1 cellular context compared by ENCODE assay signal in the genomic region with DNA sequence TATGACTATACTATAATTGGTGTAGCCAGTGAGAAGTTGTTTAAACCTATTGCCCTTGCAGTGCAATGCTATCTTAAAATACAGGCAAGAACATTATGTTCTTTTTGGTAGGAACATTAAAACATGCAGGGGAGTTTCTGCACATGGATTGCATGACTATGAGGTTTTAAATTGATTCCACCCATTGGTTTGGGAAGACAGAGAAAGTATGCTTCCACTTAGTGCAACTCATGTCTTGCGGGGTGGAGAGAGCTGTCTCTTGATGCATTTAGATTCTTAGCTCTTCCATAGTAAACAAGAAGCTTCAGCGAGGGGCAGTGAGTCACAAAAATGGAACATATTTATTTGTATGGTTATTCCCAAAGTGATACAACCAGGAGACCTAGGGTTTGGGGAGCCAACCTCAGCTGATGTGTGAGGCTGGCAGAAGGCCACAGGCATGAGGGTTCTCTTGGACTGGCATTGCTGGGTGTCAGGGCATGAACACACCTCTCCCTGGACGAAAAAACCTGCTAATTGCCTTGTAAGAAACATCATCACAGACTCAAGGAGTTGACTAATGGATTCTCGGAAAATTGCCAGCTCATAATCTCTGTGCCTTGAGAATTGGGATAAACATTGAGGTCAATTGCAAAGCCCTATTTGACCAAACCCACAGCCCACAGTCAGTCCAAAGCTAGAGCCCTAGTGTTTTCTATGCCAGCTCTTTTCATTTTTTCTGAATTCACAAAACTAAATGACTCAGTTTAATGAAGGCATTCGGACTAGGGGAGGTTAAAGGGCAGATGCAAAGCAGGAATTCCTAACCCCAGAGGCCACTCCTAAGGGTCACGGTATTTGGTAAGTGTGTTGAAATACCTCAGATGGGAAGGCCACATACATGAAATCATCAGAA.
TF ChIP-seq lines count a peak whose summit lies in the region.

No MANE protein-coding gene starts in this region.

TF ChIP-seq in SK-N-SH, 30 proteins besides CTCF, POLR2A, EP300 and RAD21 (continued from another document):
- TF ChIP-seq, protein P1, sequence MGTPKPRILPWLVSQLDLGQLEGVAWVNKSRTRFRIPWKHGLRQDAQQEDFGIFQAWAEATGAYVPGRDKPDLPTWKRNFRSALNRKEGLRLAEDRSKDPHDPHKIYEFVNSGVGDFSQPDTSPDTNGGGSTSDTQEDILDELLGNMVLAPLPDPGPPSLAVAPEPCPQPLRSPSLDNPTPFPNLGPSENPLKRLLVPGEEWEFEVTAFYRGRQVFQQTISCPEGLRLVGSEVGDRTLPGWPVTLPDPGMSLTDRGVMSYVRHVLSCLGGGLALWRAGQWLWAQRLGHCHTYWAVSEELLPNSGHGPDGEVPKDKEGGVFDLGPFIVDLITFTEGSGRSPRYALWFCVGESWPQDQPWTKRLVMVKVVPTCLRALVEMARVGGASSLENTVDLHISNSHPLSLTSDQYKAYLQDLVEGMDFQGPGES (IDR thresholded peaks at IDR 0.05; ENCODE audit: low read depth, low read length), result no peak
- TF ChIP-seq, protein P2, sequence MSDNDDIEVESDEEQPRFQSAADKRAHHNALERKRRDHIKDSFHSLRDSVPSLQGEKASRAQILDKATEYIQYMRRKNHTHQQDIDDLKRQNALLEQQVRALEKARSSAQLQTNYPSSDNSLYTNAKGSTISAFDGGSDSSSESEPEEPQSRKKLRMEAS (IDR thresholded peaks at IDR 0.05; ENCODE audit: low read depth), result no peak
- TF ChIP-seq ELF1 (IDR thresholded peaks at IDR 0.05), result no peak
- TF ChIP-seq TCF12 (IDR thresholded peaks at IDR 0.05), result no peak
- no peak for TF ChIP-seq SIN3A (IDR thresholded peaks at IDR 0.05; ENCODE audit: borderline replicate concordance, low read depth, low read length)
- no peak for TF ChIP-seq POLR2AphosphoS5 (IDR thresholded peaks at IDR 0.05; ENCODE audit: low read depth, low read length)
- TF ChIP-seq FOSL2 (IDR thresholded peaks at IDR 0.05; ENCODE audit: borderline replicate concordance, low read depth), result no peak
- TF ChIP-seq MXI1 (IDR thresholded peaks at IDR 0.05; ENCODE audit: low read depth, low read length), result no peak
- no peak for TF ChIP-seq NRF1 (IDR thresholded peaks at IDR 0.05; ENCODE audit: low read depth, low read length)
